Comparison of ENCODE assay signal across 23 cellular contexts in the genomic region with DNA sequence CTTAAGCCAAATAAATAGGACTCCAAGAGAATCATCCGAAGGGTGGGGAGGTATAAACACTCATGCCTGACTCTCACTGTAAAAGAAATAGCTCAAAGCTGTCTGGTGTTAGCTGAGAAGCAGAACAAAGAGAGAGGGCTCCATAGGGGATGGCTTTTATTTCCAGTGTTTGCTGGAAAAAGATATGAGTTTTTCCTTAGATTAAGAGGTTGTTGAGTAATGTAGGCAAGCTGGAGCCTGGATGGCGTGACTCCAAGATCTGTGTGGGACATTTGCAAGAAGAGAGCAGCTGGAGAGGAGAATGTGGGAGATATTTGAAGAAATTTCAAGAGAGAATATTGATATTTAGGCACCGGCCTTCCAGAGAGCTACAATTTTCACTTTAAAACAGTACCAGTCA.
A peak's percentile ranks its signal among the peaks of the same experiment; 100 is the strongest.
DNase-seq lines count a peak whose midpoint lies in the region; ATAC-seq, FAIRE-seq and TF ChIP-seq lines count a peak whose summit lies in the region.
"Had no signal": no experiment of that assay in that cellular context is flagged by ENCODE, and none has a peak within 500 bp of the region (broad histone marks: within the 10 kb centered on the region; RNA-seq: fewer than 3 reads in every experiment).

No MANE protein-coding gene starts in this region.

- H3K9me3 Mint-ChIP-seq in stimulated activated memory B cell treated with anti-CD40 and anti-IgM and Interleukin-4, amounts not matched to agents 10 μg/mL and 1 μg/mL and 100 μg/mL, for 72 hours: no peaks in the 10 kb centered on the region
- peaks cover 0 to 4% (median 0%) of the 10 kb centered on the region in 11 donors for H3K9me3 Mint-ChIP-seq in naive thymus-derived CD4-positive, alpha-beta T cell

- H3K27ac ChIP-seq in endothelial cell of umbilical vein (ENCODE audit: insufficient read depth, low read depth, low read length): peak overlapping the region; percentile 45
- H3K27ac ChIP-seq in naive thymus-derived CD4-positive, alpha-beta T cell (ENCODE audit: low read depth, low read length): no peak overlapping the region
- H3K27ac ChIP-seq: C4-2B, neutrophil, suprapubic skin had no signal

- H3K4me2 ChIP-seq in endothelial cell of umbilical vein (ENCODE audit: insufficient read depth, low read length): peak overlapping the region; percentile 24

- no peaks in the 10 kb centered on the region for H3K9me1 ChIP-seq in endothelial cell of umbilical vein (replicated peaks; ENCODE audit: control insufficient read depth, extremely low read depth, insufficient read depth, low read length)

- dilution Hi-C loops in endothelial cell of umbilical vein (cut with MboI; ENCODE audit: extremely low pct_ligation_motif_present, low sequenced_read_pairs): no loop called here

- H3K9me3 ChIP-seq in endothelial cell of umbilical vein (replicated peaks; ENCODE audit: control insufficient read depth, insufficient read depth, low read length): no peaks in the 10 kb centered on the region
- no peaks in the 10 kb centered on the region for H3K9me3 ChIP-seq in naive thymus-derived CD4-positive, alpha-beta T cell (ENCODE audit: control insufficient read depth in 2 of 3, low read length in 3 of 3)
- H3K9me3 ChIP-seq: neutrophil, suprapubic skin had no signal

- H4K20me1 ChIP-seq in endothelial cell of umbilical vein (replicated peaks; ENCODE audit: control insufficient read depth, extremely low read depth, insufficient read depth, low read length): no peaks in the 10 kb centered on the region

- DNase-seq in HCEC 1CT (peak; percentile 17), endothelial cell of umbilical vein (ENCODE audit: low read depth, low spot score) (no peak), inferior parietal cortex (ENCODE audit: extremely low spot score) (peak; percentile 37), NCI-H1694 (lab: John Stamatoyannopoulos, UW) (no peak)
- DNase-seq in naive thymus-derived CD4-positive, alpha-beta T cell: no peak
- DNase-seq: activated CD4-positive, alpha-beta T cell treated with anti-CD3 and anti-CD28 coated beads for 48 hours; activated CD8-positive, alpha-beta memory T cell treated with anti-CD3 and anti-CD28 coated beads, Interleukin-2, amount 50 U/mL, for 4 hours; activated effector memory CD4-positive, alpha-beta T cell treated with anti-CD3 and anti-CD28 coated beads, Interleukin-2, amount 50 U/mL, for 16 hours; amygdala; glutamatergic neuron; KG1; NCI-H1048; NCI-H82; stimulated activated CD4-positive, alpha-beta T cell treated with anti-CD3 and anti-CD28 coated beads, Interleukin-2, amount 100 ng/mL, for 48 hours had no signal

- POLR2A ChIA-PET in endothelial cell of umbilical vein (lab: Charles Lee): no interaction called here
- POLR2A ChIA-PET in naive thymus-derived CD4-positive, alpha-beta T cell (lab: Charles Lee): no interaction called here

- peak overlapping the region; percentile 51 for H2AFZ ChIP-seq in endothelial cell of umbilical vein (ENCODE audit: low read depth, low read length)

- ATAC-seq in stimulated activated memory B cell treated with anti-CD40 and anti-IgM and Interleukin-4, amounts not matched to agents 10 μg/mL and 1 μg/mL and 100 μg/mL, for 72 hours: peak; percentile 12
- ATAC-seq in naive thymus-derived CD4-positive, alpha-beta T cell: no peak
- no peak for ATAC-seq in GM18498 (IDR thresholded peaks at IDR 0.05; ENCODE audit: unreplicated experiment)
- ATAC-seq: Panc1, sciatic nerve had no signal

- no peaks in the 10 kb centered on the region for H3K27me3 Mint-ChIP-seq in stimulated activated memory B cell treated with anti-CD40 and anti-IgM and Interleukin-4, amounts not matched to agents 10 μg/mL and 1 μg/mL and 100 μg/mL, for 72 hours
- H3K27me3 Mint-ChIP-seq in naive thymus-derived CD4-positive, alpha-beta T cell: no peaks in the 10 kb centered on the region

- intact Hi-C loops in endothelial cell of umbilical vein (cut with micrococcal nuclease): loop anchor here (5.0 kb wide), 1 partner anchor 1217 kb away; no protein-coding TSS in a partner anchor
- intact Hi-C loops in naive thymus-derived CD4-positive, alpha-beta T cell (cut with micrococcal nuclease): no loop called here

- no peaks in the 10 kb centered on the region for H3K27me3 ChIP-seq in endothelial cell of umbilical vein (ENCODE audit: control insufficient read depth in 2 of 2, insufficient read depth in 2 of 2, low read length in 2 of 2)
- no peaks in the 10 kb centered on the region for H3K27me3 ChIP-seq in naive thymus-derived CD4-positive, alpha-beta T cell (ENCODE audit: control insufficient read depth in 2 of 2, insufficient read depth in 2 of 2, low read length in 2 of 2)
- H3K27me3 ChIP-seq: neutrophil, suprapubic skin had no signal

- FAIRE-seq in endothelial cell of umbilical vein (lab: Jason Lieb, UNC): no peak
- FAIRE-seq: islet of Langerhans, TTC549 had no signal

- no peaks in the 10 kb centered on the region for H3K36me3 Mint-ChIP-seq in stimulated activated memory B cell treated with anti-CD40 and anti-IgM and Interleukin-4, amounts not matched to agents 10 μg/mL and 1 μg/mL and 100 μg/mL, for 72 hours
- H3K36me3 Mint-ChIP-seq in naive thymus-derived CD4-positive, alpha-beta T cell: no peaks in the 10 kb centered on the region

- no peak for TF ChIP-seq POLR2A in endothelial cell of umbilical vein (IDR thresholded peaks at IDR 0.05; ENCODE audit: low read depth, low read length)

- no peak overlapping the region for H3K4me3 ChIP-seq in endothelial cell of umbilical vein (replicated peaks in 1 of 3; ENCODE audit: insufficient read depth in 1 of 3, low read depth in 1 of 3, low read length in 3 of 3)
- H3K4me3 ChIP-seq in naive thymus-derived CD4-positive, alpha-beta T cell (ENCODE audit: low read length): no peak overlapping the region
- H3K4me3 ChIP-seq: suprapubic skin had no signal

- TF ChIP-seq CTCF in endothelial cell of umbilical vein (IDR thresholded peaks at IDR 0.05; ENCODE audit: extremely low read depth in 1 of 2, insufficient read depth in 1 of 2, low read depth in 1 of 2, low read length in 2 of 2): no peak

- no peaks in the 10 kb centered on the region for H3K79me2 ChIP-seq in endothelial cell of umbilical vein (ENCODE audit: control insufficient read depth, insufficient read depth, low read length)

- H3K4me1 Mint-ChIP-seq in stimulated activated memory B cell treated with anti-CD40 and anti-IgM and Interleukin-4, amounts not matched to agents 10 μg/mL and 1 μg/mL and 100 μg/mL, for 72 hours: no peaks in the 10 kb centered on the region
- H3K4me1 Mint-ChIP-seq in naive thymus-derived CD4-positive, alpha-beta T cell: no peaks in the 10 kb centered on the region

- H3K27ac Mint-ChIP-seq in stimulated activated memory B cell treated with anti-CD40 and anti-IgM and Interleukin-4, amounts not matched to agents 10 μg/mL and 1 μg/mL and 100 μg/mL, for 72 hours: no peak overlapping the region
- H3K27ac Mint-ChIP-seq in naive thymus-derived CD4-positive, alpha-beta T cell: no peak overlapping the region

- no peak overlapping the region for H3K9ac ChIP-seq in endothelial cell of umbilical vein (replicated peaks; ENCODE audit: extremely low read depth, insufficient read depth, low read length)

- H3K4me1 ChIP-seq in endothelial cell of umbilical vein (ENCODE audit: control insufficient read depth, extremely low read depth, insufficient read depth, low read length): peaks cover 10% of the 10 kb centered on the region
- no peaks in the 10 kb centered on the region for H3K4me1 ChIP-seq in naive thymus-derived CD4-positive, alpha-beta T cell (ENCODE audit: control insufficient read depth in 2 of 2, insufficient read depth in 2 of 2, low read length in 2 of 2)
- H3K4me1 ChIP-seq: suprapubic skin had no signal

- CTCF ChIA-PET in endothelial cell of umbilical vein (lab: Charles Lee): interaction anchor here (1.1 kb wide), 1 partner anchor 749 kb away, joined by 3 read pairs; no protein-coding TSS in a partner anchor
- CTCF ChIA-PET in naive thymus-derived CD4-positive, alpha-beta T cell (lab: Charles Lee): no interaction called here

- no peaks in the 10 kb centered on the region for H3K36me3 ChIP-seq in endothelial cell of umbilical vein (ENCODE audit: control insufficient read depth in 2 of 2, extremely low read depth in 1 of 2, insufficient read depth in 2 of 2, low read length in 2 of 2)
- H3K36me3 ChIP-seq in naive thymus-derived CD4-positive, alpha-beta T cell (ENCODE audit: control insufficient read depth in 2 of 3, insufficient read depth in 3 of 3, low read length in 3 of 3): no peaks in the 10 kb centered on the region
- H3K36me3 ChIP-seq: neutrophil, suprapubic skin had no signal

- no TSS peak for BruUV-seq in endothelial cell of umbilical vein (replicated peaks; lab: Mats Ljungman, UMichigan)

- H3K4me3 Mint-ChIP-seq in stimulated activated memory B cell treated with anti-CD40 and anti-IgM and Interleukin-4, amounts not matched to agents 10 μg/mL and 1 μg/mL and 100 μg/mL, for 72 hours: no peak overlapping the region
- H3K4me3 Mint-ChIP-seq in naive thymus-derived CD4-positive, alpha-beta T cell: no peak overlapping the region

TF ChIP-seq in endothelial cell of umbilical vein, 7 proteins besides CTCF, POLR2A, EP300 and RAD21:
- TF ChIP-seq GATA2 (IDR thresholded peaks at IDR 0.05; ENCODE audit: insufficient read depth, insufficient read length, low read depth, low read length) (no peak), JUN (IDR thresholded peaks at IDR 0.05; ENCODE audit: borderline replicate concordance, insufficient read depth, insufficient read length, low read depth) (no peak), MYC (IDR thresholded peaks at IDR 0.05; ENCODE audit: low read depth, low read length) (no peak), FOS (IDR thresholded peaks at IDR 0.05; ENCODE audit: borderline replicate concordance, insufficient read depth, low read length) (no peak), POLR2AphosphoS5 (IDR thresholded peaks at IDR 0.05; ENCODE audit: insufficient read depth, low read depth, low read length) (no peak), EZH2 (IDR thresholded peaks at IDR 0.05; ENCODE audit: borderline replicate concordance, low read depth, low read length, severe bottlenecking) (no peak)
- TF ChIP-seq, protein P1, sequence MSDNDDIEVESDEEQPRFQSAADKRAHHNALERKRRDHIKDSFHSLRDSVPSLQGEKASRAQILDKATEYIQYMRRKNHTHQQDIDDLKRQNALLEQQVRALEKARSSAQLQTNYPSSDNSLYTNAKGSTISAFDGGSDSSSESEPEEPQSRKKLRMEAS (IDR thresholded peaks at IDR 0.05; ENCODE audit: insufficient read depth, insufficient read length): no peak

Comparison
In these comparisons a context has a peak if more than half of its experiments do, and no peak if none do; other contexts are left out.
1. DNase-seq: peak in HCEC 1CT (single experiment) and inferior parietal cortex (single experiment); none in endothelial cell of umbilical vein (single experiment), naive thymus-derived CD4-positive, alpha-beta T cell (0 of 9) and NCI-H1694 (single experiment).